Comparison of ENCODE assay signal across 23 cellular contexts in the genomic region with DNA sequence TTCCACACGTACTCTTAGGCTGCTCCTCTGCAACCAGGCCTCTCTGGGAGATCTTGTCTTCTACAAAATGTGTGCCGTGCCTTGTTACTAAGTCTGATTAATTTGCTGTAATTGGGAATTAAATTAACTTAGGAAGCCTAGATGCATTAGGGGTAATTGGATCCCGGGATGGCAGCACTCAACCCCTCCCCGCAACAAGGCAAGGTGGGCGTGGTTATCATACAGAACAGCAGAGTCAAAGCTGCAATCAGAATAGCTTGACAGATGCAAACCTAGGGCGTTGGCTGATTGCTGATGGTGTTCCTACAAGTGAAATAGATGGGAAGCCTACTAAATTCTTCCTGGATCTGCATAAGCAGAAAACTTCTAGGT.
"Had no signal": no experiment of that assay in that cellular context is flagged by ENCODE, and none has a peak within 500 bp of the region (broad histone marks: within the 10 kb centered on the region; RNA-seq: fewer than 3 reads in every experiment).

No MANE protein-coding gene starts in this region.

- H3K36me3 Mint-ChIP-seq: activated naive CD4-positive, alpha-beta T cell treated with anti-CD3 and anti-CD28 coated beads, Interleukin-2, amount 50 U/mL, for 24 hours; brain; stimulated activated effector memory CD8-positive, alpha-beta T cell treated with anti-CD3 and anti-CD28 coated beads, Interleukin-12 subunit alpha, Interleukin-12 subunit beta, amount 100 ng/mL, for 72 hours had no signal

- H3K27me3 ChIP-seq: hepatocyte, right lobe of liver, tibial nerve, uterus had no signal

- H3K9me3 ChIP-seq: right lobe of liver, tibial nerve, uterus had no signal

- H3K27me3 Mint-ChIP-seq: activated naive CD4-positive, alpha-beta T cell treated with anti-CD3 and anti-CD28 coated beads, Interleukin-2, amount 50 U/mL, for 24 hours; brain had no signal

- DNase-seq: activated CD4-positive, alpha-beta T cell treated with anti-CD3 and anti-CD28 coated beads for 1 hour; activated CD4-positive, alpha-beta T cell treated with anti-CD3 and anti-CD28 coated beads, Interleukin-2, amount 50 U/mL, for 1 hour; activated gamma-delta T cell treated with Interleukin-2 at 50 U/mL for 16 hours; activated T-cell treated with anti-CD3 and anti-CD28 coated beads, Interleukin-2, amount 50 U/mL, for 1 hour; aorta; effector memory CD4-positive, alpha-beta T cell; foreskin keratinocyte; left ventricle myocardium superior; nephron progenitor cell; right lobe of liver; stimulated activated CD4-positive, alpha-beta T cell treated with anti-CD3 and anti-CD28 coated beads, Interleukin-2, amount 100 ng/mL, for 24 hours; stimulated activated naive CD8-positive, alpha-beta T cell treated with anti-CD3 and anti-CD28 coated beads, Interleukin-15, amount 100 ng/mL, for 72 hours; uterus had no signal

- H3K4me1 Mint-ChIP-seq: activated naive CD4-positive, alpha-beta T cell treated with anti-CD3 and anti-CD28 coated beads, Interleukin-2, amount 50 U/mL, for 24 hours; nephron progenitor cell had no signal

- H3K4me1 ChIP-seq: foreskin keratinocyte had no signal

- H3K4me3 Mint-ChIP-seq: activated naive CD4-positive, alpha-beta T cell treated with anti-CD3 and anti-CD28 coated beads, Interleukin-2, amount 50 U/mL, for 24 hours; brain; nephron progenitor cell; stimulated activated effector memory CD8-positive, alpha-beta T cell treated with anti-CD3 and anti-CD28 coated beads, Interleukin-12 subunit alpha, Interleukin-12 subunit beta, amount 100 ng/mL, for 72 hours; stimulated activated naive CD8-positive, alpha-beta T cell treated with anti-CD3 and anti-CD28 coated beads, Interleukin-15, amount 100 ng/mL, for 72 hours; T-helper 2 cell treated with Interferon-gamma antibody and Interleukin-4, amounts not matched to agents 5 μg/mL and 100 μg/mL, for 36 hours had no signal

- ATAC-seq: foreskin keratinocyte; left ventricle myocardium superior; right lobe of liver; stimulated activated effector memory CD8-positive, alpha-beta T cell treated with anti-CD3 and anti-CD28 coated beads, Interleukin-12 subunit alpha, Interleukin-12 subunit beta, amount 100 ng/mL, for 72 hours; stimulated activated naive CD8-positive, alpha-beta T cell treated with anti-CD3 and anti-CD28 coated beads, Interleukin-15, amount 100 ng/mL, for 72 hours had no signal

- H3K36me3 ChIP-seq: right lobe of liver, tibial nerve, uterus had no signal

- H3K4me3 ChIP-seq: hepatocyte, right lobe of liver, skin epidermis, tibial nerve, uterus had no signal

- H3K27ac ChIP-seq: foreskin keratinocyte, hepatocyte, parathyroid adenoma, right lobe of liver, skin epidermis, tibial nerve, uterus had no signal

- H3K27ac Mint-ChIP-seq: activated naive CD4-positive, alpha-beta T cell treated with anti-CD3 and anti-CD28 coated beads, Interleukin-2, amount 50 U/mL, for 24 hours; brain; nephron progenitor cell; stimulated activated effector memory CD8-positive, alpha-beta T cell treated with anti-CD3 and anti-CD28 coated beads, Interleukin-12 subunit alpha, Interleukin-12 subunit beta, amount 100 ng/mL, for 72 hours; stimulated activated naive CD8-positive, alpha-beta T cell treated with anti-CD3 and anti-CD28 coated beads, Interleukin-15, amount 100 ng/mL, for 72 hours; T-helper 2 cell treated with Interferon-gamma antibody and Interleukin-4, amounts not matched to agents 5 μg/mL and 100 μg/mL, for 36 hours had no signal

- H3K9me3 Mint-ChIP-seq: activated naive CD4-positive, alpha-beta T cell treated with anti-CD3 and anti-CD28 coated beads, Interleukin-2, amount 50 U/mL, for 24 hours; nephron progenitor cell; stimulated activated effector memory CD8-positive, alpha-beta T cell treated with anti-CD3 and anti-CD28 coated beads, Interleukin-12 subunit alpha, Interleukin-12 subunit beta, amount 100 ng/mL, for 72 hours; stimulated activated naive CD8-positive, alpha-beta T cell treated with anti-CD3 and anti-CD28 coated beads, Interleukin-15, amount 100 ng/mL, for 72 hours; T-helper 2 cell treated with Interferon-gamma antibody and Interleukin-4, amounts not matched to agents 5 μg/mL and 100 μg/mL, for 36 hours had no signal

- FAIRE-seq: colon, islet of Langerhans had no signal
